In the genomic region with DNA sequence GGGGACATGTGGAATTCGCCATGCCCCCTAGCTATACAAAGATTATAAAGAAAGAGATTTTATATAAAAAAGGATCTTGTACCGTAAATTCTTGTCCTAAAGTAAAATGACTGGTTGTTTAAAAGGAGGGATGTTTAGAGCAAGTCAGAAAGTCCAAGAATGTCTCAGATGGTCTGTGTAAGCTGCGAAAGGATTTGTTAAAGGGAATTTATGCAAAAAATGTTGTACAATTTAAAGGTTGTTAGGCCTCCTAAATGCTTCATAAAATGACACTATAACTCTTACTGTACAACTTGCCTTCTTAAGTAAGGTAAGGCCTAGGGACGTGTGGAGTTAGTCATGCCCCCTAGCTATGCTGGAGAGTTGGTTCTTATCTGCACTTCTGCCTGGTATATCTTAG, we compare ENCODE assay signal across 2 cellular contexts.
TF ChIP-seq lines count a peak whose summit lies in the region.

No MANE protein-coding gene starts in this region.

TF ChIP-seq in GM23338, 12 proteins besides CTCF, POLR2A, EP300 and RAD21 (continued from another document):
- TF ChIP-seq ZNF462 (CRISPR knock-in tag; IDR thresholded peaks at IDR 0.05) (no peak), REST (IDR thresholded peaks at IDR 0.05; ENCODE audit: unreplicated experiment) (no peak), ZNF331 (CRISPR knock-in tag; IDR thresholded peaks at IDR 0.05; ENCODE audit: low read depth) (no peak), EZH2 (IDR thresholded peaks at IDR 0.05; ENCODE audit: low read depth, unreplicated experiment) (no peak)

TF ChIP-seq in HEK293, 187 proteins besides CTCF, POLR2A, EP300 and RAD21 (continued from another document):
- TF ChIP-seq ZNF148 (tag by site-specific recombination; IDR thresholded peaks at IDR 0.05; ENCODE audit: borderline replicate concordance): no peak
- TF ChIP-seq KLF17 (tag by site-specific recombination; IDR thresholded peaks at IDR 0.05): no peak
- no peak for TF ChIP-seq ZNF112 (tag by site-specific recombination; IDR thresholded peaks at IDR 0.05)
- TF ChIP-seq KLF10 (tag by site-specific recombination; IDR thresholded peaks at IDR 0.05): no peak
- no peak for TF ChIP-seq ZNF311 (tag by site-specific recombination; IDR thresholded peaks at IDR 0.05; ENCODE audit: borderline replicate concordance)
- peak; percentile 94 for TF ChIP-seq SETDB1 (IDR thresholded peaks at IDR 0.05; ENCODE audit: insufficient read length, low read length)
- TF ChIP-seq TRIM28 (IDR thresholded peaks at IDR 0.05; ENCODE audit: borderline replicate concordance, low read length): peak; percentile 83; the same call in 1 of the 2 replicates
- TF ChIP-seq ZNF473 (tag by site-specific recombination; IDR thresholded peaks at IDR 0.05): no peak
- TF ChIP-seq ZNF354C (tag by site-specific recombination; IDR thresholded peaks at IDR 0.05; ENCODE audit: borderline replicate concordance, low read depth): no peak
TF ChIP-seq in HEK293: peak in this region for 2.
